In genomic region chr16:73058221-73058615, GRCh38 we compare ENCODE assay signal across 8 cellular contexts. TPM values are rescaled to one million over a fixed set of nuclear protein-coding genes. Genes with fewer than 3 reads are reported as not detected.
DNase-seq lines count a peak whose midpoint lies in the region; ATAC-seq and TF ChIP-seq lines count a peak whose summit lies in the region.

No MANE protein-coding gene starts in this region.

- peak overlapping the region; percentile 68 for H4K8ac ChIP-seq in mesenchymal stem cell (ENCODE audit: low read length)

- peak overlapping the region in 1 of 2 experiments; percentile 78 for H2BK12ac ChIP-seq in mesenchymal stem cell (ENCODE audit: low read length in 2 of 2)

- ATAC-seq in GM18519 (IDR thresholded peaks at IDR 0.05; ENCODE audit: low FRiP score, unreplicated experiment) (peak; percentile 50), HG02852 (IDR thresholded peaks at IDR 0.05; ENCODE audit: unreplicated experiment) (peak; percentile 69)

- intact Hi-C loops in OCI-LY7 (cut with micrococcal nuclease; ENCODE audit: unreplicated experiment), result loop anchor here (5.0 to 10.0 kb wide), 2 partner anchors 223 to 391 kb away; no protein-coding TSS in a partner anchor
- intact Hi-C loops in vagina (cut with DNase I), result no loop called here

- H3K36me3 ChIP-seq in OCI-LY7 (ENCODE audit: insufficient read depth, low read length) (no peaks in the 10 kb centered on the region), mesenchymal stem cell (ENCODE audit: control insufficient read depth in 1 of 2, insufficient read depth in 2 of 2, low read depth in 1 of 2, low read length in 2 of 2) (no peaks in the 10 kb centered on the region), vagina (no peaks in the 10 kb centered on the region)

- peaks cover 0 to 21% of the 10 kb centered on the region in 2 experiments for H3K27me3 ChIP-seq in mesenchymal stem cell (ENCODE audit: control insufficient read depth in 1 of 2, insufficient read depth in 1 of 2, low read length in 2 of 2)
- no peaks in the 10 kb centered on the region for H3K27me3 ChIP-seq in vagina

- H2BK120ac ChIP-seq in mesenchymal stem cell (ENCODE audit: low read depth, low read length), result peak overlapping the region; percentile 99

- POLR2A ChIA-PET in OCI-LY7 (lab: Charles Lee), result interaction anchor here (0.7 kb wide), 1 partner anchor 17 kb away, joined by 4 read pairs; no protein-coding TSS in a partner anchor

- peaks cover 51% of the 10 kb centered on the region for H3K4me1 ChIP-seq in OCI-LY7 (ENCODE audit: insufficient read depth, low read length, poor library complexity, severe bottlenecking)
- H3K4me1 ChIP-seq in mesenchymal stem cell (ENCODE audit: control insufficient read depth, insufficient read depth, low read depth, low read length), result peaks cover 20% of the 10 kb centered on the region
- H3K4me1 ChIP-seq in vagina, result peaks cover 38% of the 10 kb centered on the region

- no peak for TF ChIP-seq POLR2A in vagina (IDR thresholded peaks at IDR 0.05)

- peak overlapping the region; percentile 65 for H3K4me3 ChIP-seq in AG10803 (ENCODE audit: low read length)
- H3K4me3 ChIP-seq in OCI-LY7 (ENCODE audit: low read depth, low read length, poor library complexity, severe bottlenecking), result peak overlapping the region; percentile 85
- H3K4me3 ChIP-seq in choroid plexus epithelial cell (ENCODE audit: low read depth, low read length), result peak overlapping the region; percentile 72
- peak overlapping the region in 1 of 2 experiments; percentile 72 for H3K4me3 ChIP-seq in mesenchymal stem cell (ENCODE audit: insufficient read depth in 1 of 2, low read depth in 1 of 2, low read length in 2 of 2)
- peak overlapping the region; percentile 54 to 76 for H3K4me3 ChIP-seq in vagina

- BruUV-seq in OCI-LY7 (replicated peaks; lab: Mats Ljungman, UMichigan), result no TSS peak

- H3K9ac ChIP-seq in mesenchymal stem cell (ENCODE audit: low read length), result no peak overlapping the region

- peak overlapping the region in 1 of 2 experiments; percentile 52 for H3K23ac ChIP-seq in mesenchymal stem cell (ENCODE audit: low read length in 2 of 2)

- H2BK5ac ChIP-seq in mesenchymal stem cell (ENCODE audit: low read depth, low read length, poor library complexity, severe bottlenecking), result no peak overlapping the region

- WGBS in mesenchymal stem cell, result under 1% methylated on average over 33 of the region's 61 CpGs

- peak overlapping the region; percentile 40 for H3K27ac ChIP-seq in OCI-LY7 (ENCODE audit: low read depth, low read length, poor library complexity, severe bottlenecking)
- H3K27ac ChIP-seq in mesenchymal stem cell (ENCODE audit: low read length, poor library complexity, severe bottlenecking), result no peak overlapping the region
- peak overlapping the region; percentile 93 for H3K27ac ChIP-seq in vagina

- H2AFZ ChIP-seq in OCI-LY7 (ENCODE audit: low read length), result no peak overlapping the region
- peak overlapping the region; percentile 69 for H2AFZ ChIP-seq in mesenchymal stem cell (ENCODE audit: low read depth, low read length)

- H2BK15ac ChIP-seq in mesenchymal stem cell (ENCODE audit: low read depth, poor library complexity, severe bottlenecking), result peak overlapping the region; percentile 96

- no peaks in the 10 kb centered on the region for H3K9me3 ChIP-seq in OCI-LY7 (ENCODE audit: low read length)
- H3K9me3 ChIP-seq in mesenchymal stem cell (ENCODE audit: control insufficient read depth, low read length), result no peaks in the 10 kb centered on the region
- no peaks in the 10 kb centered on the region for H3K9me3 ChIP-seq in vagina

- H3K4me2 ChIP-seq in OCI-LY7 (ENCODE audit: low read length) (peak overlapping the region; percentile 53; the same call in 1 of the 2 replicates), mesenchymal stem cell (ENCODE audit: low read length, poor library complexity, severe bottlenecking) (peak overlapping the region; percentile 22)

- no peak overlapping the region for H2AK5ac ChIP-seq in mesenchymal stem cell (ENCODE audit: low read length, severe bottlenecking)

- H3K4ac ChIP-seq in mesenchymal stem cell (ENCODE audit: low read depth in 1 of 2, low read length in 2 of 2), result peak overlapping the region; percentile 62 to 93

- H3K9me2 ChIP-seq in OCI-LY7 (ENCODE audit: insufficient read depth, low read length), result no peaks in the 10 kb centered on the region

- peak overlapping the region; percentile 67 for H4K91ac ChIP-seq in mesenchymal stem cell (ENCODE audit: low read length)

- peaks cover 14% of the 10 kb centered on the region; the same call in 1 of the 2 replicates for H4K20me1 ChIP-seq in OCI-LY7 (ENCODE audit: insufficient read depth, low read length)

- H3K79me1 ChIP-seq in mesenchymal stem cell (replicated peaks; ENCODE audit: low read length, poor library complexity, severe bottlenecking), result no peaks in the 10 kb centered on the region

- DNase-seq in AG10803 (ENCODE audit: low read depth) (peak; percentile 54), OCI-LY7 (ENCODE audit: low spot score) (peak; percentile 72), choroid plexus epithelial cell (ENCODE audit: low read depth) (no peak), mesenchymal stem cell (peak; percentile 61), vagina (ENCODE audit: extremely low spot score in 2 of 2) (no peak)
- DNase-seq in stimulated activated CD4-positive, alpha-beta T cell treated with anti-CD3 and anti-CD28 coated beads, Interleukin-4, amount 100 ng/mL, for 24 hours, result no peak

- peak overlapping the region; percentile 94 for H3K18ac ChIP-seq in mesenchymal stem cell (ENCODE audit: low read depth in 1 of 2, low read length in 2 of 2)

- CTCF ChIA-PET in OCI-LY7 (lab: Charles Lee; ENCODE audit: unreplicated experiment), result interaction anchor here (0.5 kb wide), 1 partner anchor 1830 kb away, joined by 7 read pairs; no protein-coding TSS in a partner anchor

- no peak for TF ChIP-seq CTCF in AG10803 (conservative IDR thresholded peaks at IDR 0.05; ENCODE audit: low read length)
- TF ChIP-seq CTCF in OCI-LY7 (conservative IDR thresholded peaks at IDR 0.05; ENCODE audit: low read length), result no peak
- no peak for TF ChIP-seq CTCF in choroid plexus epithelial cell (conservative IDR thresholded peaks at IDR 0.05; ENCODE audit: low read depth, low read length)
- no peak for TF ChIP-seq CTCF in vagina (IDR thresholded peaks at IDR 0.05)

- H3K79me2 ChIP-seq in OCI-LY7 (ENCODE audit: insufficient read depth, low read depth, low read length), result peaks cover 3% of the 10 kb centered on the region; the same call in 1 of the 2 replicates

- peak overlapping the region; percentile 66 to 71 for H3K14ac ChIP-seq in mesenchymal stem cell (ENCODE audit: low read length in 2 of 2)

RNA-seq across cellular contexts. Expression of gene ZFHX3, which starts 10.3 kb away (rescaled TPM):
- total RNA-seq in OCI-LY7 (2014; rRNA removed; shearing (Covaris generic)), result 0.77 and 1.3 TPM in 2 replicates
- 5.7 and 6.2 TPM in 2 replicates for total RNA-seq in OCI-LY7 (2022)
- polyA plus RNA-seq in mesenchymal stem cell (2013, experiment 1 of 2), result 5.1 TPM
- polyA plus RNA-seq in mesenchymal stem cell (2013, experiment 2 of 2), result 4.5 TPM
- 28.0 TPM for total RNA-seq in vagina

Comparison
In these comparisons a context has a peak if more than half of its experiments do, and no peak if none do; other contexts are left out.
1. DNase-seq: peak in AG10803 (single experiment), OCI-LY7 (single experiment) and mesenchymal stem cell (single experiment); none in choroid plexus epithelial cell (single experiment), vagina (0 of 2) and stimulated activated CD4-positive, alpha-beta T cell treated with anti-CD3 and anti-CD28 coated beads, Interleukin-4, amount 100 ng/mL, for 24 hours (single experiment).